Comparison of ENCODE assay signal across 11 cellular contexts in the genomic region with DNA sequence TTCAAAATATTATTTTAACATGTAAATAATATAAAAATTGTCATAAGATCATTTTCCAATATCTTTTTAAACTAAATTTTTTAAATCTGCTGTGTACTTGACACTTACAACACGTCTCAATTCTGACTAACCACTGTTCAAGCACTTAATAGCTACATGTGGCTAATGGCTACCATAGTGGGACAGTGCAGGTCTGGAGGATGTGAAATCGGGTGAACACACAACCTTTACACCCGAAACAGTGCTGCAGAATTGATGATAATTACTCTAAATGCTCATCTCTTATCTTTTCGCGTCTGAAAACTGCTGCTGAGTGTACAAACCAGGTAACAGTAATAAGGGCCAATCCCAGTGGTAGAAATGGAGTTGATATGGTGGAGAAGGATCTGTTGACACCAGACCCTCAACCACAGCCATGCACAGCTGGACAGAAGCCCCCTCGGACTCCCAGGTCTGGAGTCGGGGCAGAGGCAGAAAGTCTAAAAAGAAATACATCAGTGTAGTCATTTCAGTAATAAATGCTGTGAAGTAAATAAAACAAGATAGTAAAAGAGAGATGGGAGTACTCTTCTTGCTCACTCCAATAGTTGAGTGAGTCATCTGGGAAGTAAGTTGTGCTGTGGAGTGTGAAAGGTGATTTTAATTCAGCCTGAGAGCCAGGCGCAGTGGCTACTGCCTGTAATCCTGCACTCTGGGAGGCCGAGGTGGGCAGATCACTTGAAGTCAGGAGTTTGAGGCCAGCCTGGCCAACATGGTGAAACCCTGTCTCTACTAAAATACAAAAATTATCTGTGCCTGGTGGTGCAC.
DNase-seq lines count a peak whose midpoint lies in the region; ATAC-seq and TF ChIP-seq lines count a peak whose summit lies in the region.
"Had no signal": no experiment of that assay in that cellular context is flagged by ENCODE, and none has a peak within 500 bp of the region (broad histone marks: within the 10 kb centered on the region; RNA-seq: fewer than 3 reads in every experiment).

No MANE protein-coding gene starts in this region.

- H3K4me1 Mint-ChIP-seq in activated CD8-positive, alpha-beta T cell treated with anti-CD3 and anti-CD28 coated beads, Interleukin-2, amount 10 ng/mL, durations not matched to agents 7 days and 5 days (ENCODE audit: low read depth) = peaks cover 3% of the 10 kb centered on the region

- no peak overlapping the region for H3K4me3 ChIP-seq in right atrium auricular region
- H3K4me3 ChIP-seq: BLaER1 treated with 17β-estradiol and CSF1 and Interleukin-3, amounts not matched to agents 10 nM and 100 nM had no signal

- H3K36me3 Mint-ChIP-seq in activated CD8-positive, alpha-beta T cell treated with anti-CD3 and anti-CD28 coated beads, Interleukin-2, amount 10 ng/mL, durations not matched to agents 7 days and 5 days (ENCODE audit: low read depth) = no peaks in the 10 kb centered on the region

- POLR2A ChIA-PET in activated CD8-positive, alpha-beta T cell treated with anti-CD3 and anti-CD28 coated beads, Interleukin-2, amount 10 ng/mL, durations not matched to agents 7 days and 5 days (lab: Charles Lee) = no interaction called here

- ATAC-seq in left cardiac atrium = no peak
- peak; percentile 94 for ATAC-seq in HG03342 (IDR thresholded peaks at IDR 0.05; ENCODE audit: unreplicated experiment)
- peak; percentile 51 for ATAC-seq in foreskin keratinocyte
- no peak for ATAC-seq in activated CD8-positive, alpha-beta T cell treated with anti-CD3 and anti-CD28 coated beads, Interleukin-2, amount 10 ng/mL, durations not matched to agents 7 days and 5 days

- H3K9me3 Mint-ChIP-seq in activated CD8-positive, alpha-beta T cell treated with anti-CD3 and anti-CD28 coated beads, Interleukin-2, amount 10 ng/mL, durations not matched to agents 7 days and 5 days (ENCODE audit: insufficient read depth) = no peaks in the 10 kb centered on the region

- H3K27me3 ChIP-seq in right atrium auricular region (no peaks in the 10 kb centered on the region), foreskin keratinocyte (no peaks in the 10 kb centered on the region)
- H3K27me3 ChIP-seq: BLaER1 treated with 17β-estradiol and CSF1 and Interleukin-3, amounts not matched to agents 10 nM and 100 nM had no signal

- CTCF ChIA-PET in activated CD8-positive, alpha-beta T cell treated with anti-CD3 and anti-CD28 coated beads, Interleukin-2, amount 10 ng/mL, durations not matched to agents 7 days and 5 days (lab: Charles Lee) = no interaction called here

- intact Hi-C loops in left cardiac atrium (cut with DNase I) = no loop called here

- no peaks in the 10 kb centered on the region for H3K27me3 Mint-ChIP-seq in activated CD8-positive, alpha-beta T cell treated with anti-CD3 and anti-CD28 coated beads, Interleukin-2, amount 10 ng/mL, durations not matched to agents 7 days and 5 days (ENCODE audit: low read depth)

- peaks cover 0 to 70% of the 10 kb centered on the region in 2 donors for H3K4me1 ChIP-seq in right atrium auricular region
- peaks cover 10% of the 10 kb centered on the region for H3K4me1 ChIP-seq in foreskin keratinocyte

- H3K27ac ChIP-seq in right atrium auricular region (peak overlapping the region; percentile 26 to 52), foreskin keratinocyte (no peak overlapping the region)
- H3K27ac ChIP-seq: BLaER1 treated with 17β-estradiol and CSF1 and Interleukin-3, amounts not matched to agents 10 nM and 100 nM had no signal

- H3K9me3 ChIP-seq in right atrium auricular region = no peaks in the 10 kb centered on the region

- DNase-seq in right atrium auricular region (ENCODE audit: low spot score) (no peak), left cardiac atrium (no peak), foreskin keratinocyte (no peak), NCI-H69 (lab: John Stamatoyannopoulos, UW) (no peak), SIG-M5 treated with dmso at 0.1 percent for 504 hours (lab: John Stamatoyannopoulos, UW; ENCODE audit: unreplicated experiment) (no peak)
- no peak for DNase-seq in activated CD4-positive, alpha-beta T cell treated with anti-CD3 and anti-CD28 coated beads for 4 hours
- DNase-seq in activated CD8-positive, alpha-beta T cell treated with anti-CD3 and anti-CD28 coated beads, Interleukin-2, amount 10 ng/mL, durations not matched to agents 7 days and 5 days = no peak
- DNase-seq: activated T-cell treated with anti-CD3 and anti-CD28 coated beads, Interleukin-2, amount 50 U/mL, for 48 hours; Kasumi-1 had no signal

- TF ChIP-seq CTCF in right atrium auricular region (IDR thresholded peaks at IDR 0.05) = no peak
- TF ChIP-seq CTCF in foreskin keratinocyte (conservative IDR thresholded peaks at IDR 0.05) = no peak

- peaks cover 32% of the 10 kb centered on the region for H3K36me3 ChIP-seq in right atrium auricular region

- H3K27ac Mint-ChIP-seq in activated CD8-positive, alpha-beta T cell treated with anti-CD3 and anti-CD28 coated beads, Interleukin-2, amount 10 ng/mL, durations not matched to agents 7 days and 5 days = no peak overlapping the region

- no peak overlapping the region for H3K4me3 Mint-ChIP-seq in activated CD8-positive, alpha-beta T cell treated with anti-CD3 and anti-CD28 coated beads, Interleukin-2, amount 10 ng/mL, durations not matched to agents 7 days and 5 days

Comparison
In these comparisons a context has a peak if more than half of its experiments do, and no peak if none do; other contexts are left out.
1. ATAC-seq: peak in HG03342 (single experiment) and foreskin keratinocyte (single experiment); none in left cardiac atrium (0 of 2) and activated CD8-positive, alpha-beta T cell treated with anti-CD3 and anti-CD28 coated beads, Interleukin-2, amount 10 ng/mL, durations not matched to agents 7 days and 5 days (single experiment).